ENCODE assay signal across 25 cellular contexts in the genomic region with DNA sequence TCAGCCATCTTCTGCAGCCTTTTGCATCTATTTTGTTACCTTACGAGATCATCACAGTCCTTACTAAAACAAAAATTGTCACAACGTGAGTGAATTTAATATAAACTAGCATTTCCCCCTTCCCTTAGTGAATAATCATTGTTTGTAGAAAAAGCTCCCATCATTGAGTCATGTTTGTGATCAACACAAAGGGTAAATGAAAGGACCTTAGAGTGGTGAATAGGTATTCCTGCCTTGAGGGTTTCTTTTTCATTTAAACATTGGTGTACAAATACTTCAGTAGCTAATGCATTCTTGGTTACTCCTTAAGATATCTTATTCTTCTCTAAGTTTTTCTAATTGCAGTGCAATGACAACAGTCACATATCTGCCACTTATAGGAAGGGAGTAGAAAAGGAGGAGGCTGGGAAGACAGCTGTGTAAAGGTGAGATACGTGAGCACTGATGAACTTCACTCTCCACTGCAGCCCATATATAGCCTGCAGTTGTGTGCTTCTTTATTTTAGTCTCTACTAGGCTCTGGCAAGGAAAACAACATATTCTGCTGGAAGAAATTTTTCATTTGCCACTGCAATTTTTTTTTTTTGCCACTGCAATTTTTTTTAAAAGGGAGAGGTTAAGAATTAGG.
"Had no signal": no experiment of that assay in that cellular context is flagged by ENCODE, and none has a peak within 500 bp of the region (broad histone marks: within the 10 kb centered on the region; RNA-seq: fewer than 3 reads in every experiment).

No MANE protein-coding gene starts in this region.

- FAIRE-seq: endometrium had no signal

- H3K4me1 Mint-ChIP-seq: immature natural killer cell, memory B cell, naive B cell had no signal

- H3K27ac Mint-ChIP-seq: activated CD4-positive, alpha-beta T cell treated with anti-CD3 and anti-CD28 coated beads, Interleukin-2, amount 10 ng/mL, durations not matched to agents 7 days and 5 days; activated naive CD4-positive, alpha-beta T cell treated with anti-CD3 and anti-CD28 coated beads, Interleukin-2, amount 10 ng/mL, durations not matched to agents 7 days and 5 days; activated naive CD8-positive, alpha-beta T cell treated with anti-CD3 and anti-CD28 coated beads, Interleukin-2, amount 50 U/mL, for 24 hours; immature natural killer cell; memory B cell had no signal

- H3K27me3 ChIP-seq: brain microvascular endothelial cell, esophagus squamous epithelium had no signal

- H3K36me3 ChIP-seq: brain microvascular endothelial cell, esophagus squamous epithelium, heart right ventricle had no signal

- H3K9me3 Mint-ChIP-seq: activated CD4-positive, alpha-beta T cell treated with anti-CD3 and anti-CD28 coated beads, Interleukin-2, amount 10 ng/mL, durations not matched to agents 7 days and 5 days; activated naive CD4-positive, alpha-beta T cell treated with anti-CD3 and anti-CD28 coated beads, Interleukin-2, amount 10 ng/mL, durations not matched to agents 7 days and 5 days; activated naive CD8-positive, alpha-beta T cell treated with anti-CD3 and anti-CD28 coated beads, Interleukin-2, amount 50 U/mL, for 24 hours; activated T-cell treated with anti-CD3 and anti-CD28 coated beads, Interleukin-2, amount 50 U/mL, for 4 hours; memory B cell; naive B cell had no signal

- ATAC-seq: activated naive CD8-positive, alpha-beta T cell treated with anti-CD3 and anti-CD28 coated beads, Interleukin-2, amount 50 U/mL, for 24 hours; activated T-cell treated with anti-CD3 and anti-CD28 coated beads, Interleukin-2, amount 50 U/mL, for 4 hours; heart right ventricle; left ventricle myocardium superior; mucosa of descending colon had no signal

- H3K9me3 ChIP-seq: esophagus squamous epithelium, heart right ventricle, mucosa of descending colon had no signal

- H3K4me3 Mint-ChIP-seq: activated CD4-positive, alpha-beta T cell treated with anti-CD3 and anti-CD28 coated beads, Interleukin-2, amount 10 ng/mL, durations not matched to agents 7 days and 5 days; activated naive CD4-positive, alpha-beta T cell treated with anti-CD3 and anti-CD28 coated beads, Interleukin-2, amount 10 ng/mL, durations not matched to agents 7 days and 5 days; activated naive CD8-positive, alpha-beta T cell treated with anti-CD3 and anti-CD28 coated beads, Interleukin-2, amount 50 U/mL, for 24 hours; activated T-cell treated with anti-CD3 and anti-CD28 coated beads, Interleukin-2, amount 50 U/mL, for 4 hours; immature natural killer cell; memory B cell; naive B cell had no signal

- H3K36me3 Mint-ChIP-seq: activated naive CD4-positive, alpha-beta T cell treated with anti-CD3 and anti-CD28 coated beads, Interleukin-2, amount 10 ng/mL, durations not matched to agents 7 days and 5 days; immature natural killer cell; memory B cell; naive B cell had no signal

- H3K27me3 Mint-ChIP-seq: activated naive CD4-positive, alpha-beta T cell treated with anti-CD3 and anti-CD28 coated beads, Interleukin-2, amount 10 ng/mL, durations not matched to agents 7 days and 5 days; activated naive CD8-positive, alpha-beta T cell treated with anti-CD3 and anti-CD28 coated beads, Interleukin-2, amount 50 U/mL, for 24 hours; naive B cell had no signal

- DNase-seq: activated CD4-positive, alpha-beta T cell treated with anti-CD3 and anti-CD28 coated beads, Interleukin-2, amount 10 ng/mL, durations not matched to agents 7 days and 5 days; activated CD8-positive, alpha-beta memory T cell treated with anti-CD3 and anti-CD28 coated beads, Interleukin-2, amount 50 U/mL, for 4 hours; activated naive CD4-positive, alpha-beta T cell treated with anti-CD3 and anti-CD28 coated beads, Interleukin-2, amount 10 ng/mL, durations not matched to agents 7 days and 5 days; activated naive CD8-positive, alpha-beta T cell treated with anti-CD3 and anti-CD28 coated beads, Interleukin-2, amount 50 U/mL, for 24 hours; activated T-cell treated with anti-CD3 and anti-CD28 coated beads, Interleukin-2, amount 50 U/mL, for 4 hours; anterior cingulate cortex; brain microvascular endothelial cell; cerebellar nuclear complex; cortex of kidney; esophagus squamous epithelium; heart right ventricle; immature natural killer cell; left ventricle myocardium superior; mucosa of descending colon; naive B cell; nucleus accumbens; retina; stimulated activated CD4-positive, alpha-beta T cell treated with anti-CD3 and anti-CD28 coated beads, Interleukin-12 subunit alpha, Interleukin-12 subunit beta, amount 100 ng/mL, for 4 hours; stimulated activated CD4-positive, alpha-beta T cell treated with anti-CD3 and anti-CD28 coated beads, Interleukin-1b, Interleukin-23, amount 100 ng/mL, for 48 hours; stimulated activated CD8-positive, alpha-beta memory T cell treated with anti-CD3 and anti-CD28 coated beads, Interleukin-4, amount 100 ng/mL, for 48 hours; stimulated activated naive CD4-positive, alpha-beta T cell; T-helper 1 cell; T-helper 9 cell had no signal

- H3K4me3 ChIP-seq: esophagus squamous epithelium, heart right ventricle, mucosa of descending colon had no signal

- H3K27ac ChIP-seq: brain microvascular endothelial cell, esophagus squamous epithelium, heart right ventricle had no signal

- H3K4me1 ChIP-seq: heart right ventricle had no signal
